8 cellular contexts compared by ENCODE assay signal in genomic region chr3:183158113-183158512, GRCh38. TPM values are rescaled to one million over a fixed set of nuclear protein-coding genes. Genes with fewer than 3 reads are reported as not detected.
DNase-seq lines count a peak whose midpoint lies in the region; ATAC-seq lines count a peak whose summit lies in the region.
"Had no signal": no experiment of that assay in that cellular context is flagged by ENCODE, and none has a peak within 500 bp of the region (broad histone marks: within the 10 kb centered on the region; RNA-seq: fewer than 3 reads in every experiment).

No MANE protein-coding gene starts in this region.

- DNase-seq in activated naive CD8-positive, alpha-beta T cell treated with anti-CD3 and anti-CD28 coated beads, Interleukin-2, amount 50 U/mL, for 24 hours, result no peak
- DNase-seq in HT-29 (ENCODE audit: low spot score) (no peak), C1 segment of cervical spinal cord (lab: John Stamatoyannopoulos, UW) (no peak)
- no peak for DNase-seq in activated CD4-positive, alpha-beta T cell treated with anti-CD3 and anti-CD28 coated beads for 1 hour
- DNase-seq: NCI-H748 treated with DMSO at 0.1 percent for 48 hours had no signal

- H3K27me3 Mint-ChIP-seq in activated naive CD8-positive, alpha-beta T cell treated with anti-CD3 and anti-CD28 coated beads, Interleukin-2, amount 50 U/mL, for 24 hours, result peaks cover 10% of the 10 kb centered on the region

- ATAC-seq in GM18868 (IDR thresholded peaks at IDR 0.05; ENCODE audit: unreplicated experiment) (peak; percentile 27), GM21515 (IDR thresholded peaks at IDR 0.05; ENCODE audit: unreplicated experiment) (peak; percentile 22), HG03045 (IDR thresholded peaks at IDR 0.05; ENCODE audit: unreplicated experiment) (peak; percentile 23)
- ATAC-seq in activated naive CD8-positive, alpha-beta T cell treated with anti-CD3 and anti-CD28 coated beads, Interleukin-2, amount 50 U/mL, for 24 hours, result peak; percentile 60

- peaks cover 13% of the 10 kb centered on the region for H3K36me3 Mint-ChIP-seq in activated naive CD8-positive, alpha-beta T cell treated with anti-CD3 and anti-CD28 coated beads, Interleukin-2, amount 50 U/mL, for 24 hours (ENCODE audit: low read depth)

- H3K4me1 Mint-ChIP-seq in activated naive CD8-positive, alpha-beta T cell treated with anti-CD3 and anti-CD28 coated beads, Interleukin-2, amount 50 U/mL, for 24 hours, result peaks cover 44% of the 10 kb centered on the region

- no peak overlapping the region for H3K4me3 Mint-ChIP-seq in activated naive CD8-positive, alpha-beta T cell treated with anti-CD3 and anti-CD28 coated beads, Interleukin-2, amount 50 U/mL, for 24 hours

- no peaks in the 10 kb centered on the region for H3K9me3 Mint-ChIP-seq in activated naive CD8-positive, alpha-beta T cell treated with anti-CD3 and anti-CD28 coated beads, Interleukin-2, amount 50 U/mL, for 24 hours

- H3K27ac Mint-ChIP-seq in activated naive CD8-positive, alpha-beta T cell treated with anti-CD3 and anti-CD28 coated beads, Interleukin-2, amount 50 U/mL, for 24 hours, result peak overlapping the region; percentile 77

RNA-seq across cellular contexts. Expression of gene LAMP3, which starts 4.4 kb away (rescaled TPM):
- not detected in 2 replicates for total RNA-seq in HT-29 (2014; rRNA removed; shearing (Covaris generic))

RNA-seq across cellular contexts. Expression of gene MCCC1, which starts 58.8 kb away (rescaled TPM):
- 11.7 and 16.2 TPM in 2 replicates for total RNA-seq in HT-29 (2014; rRNA removed; shearing (Covaris generic))
